In genomic region chr22:42342426-42343135, GRCh38 we compare ENCODE assay signal across 8 cellular contexts.
DNase-seq lines count a peak whose midpoint lies in the region; ATAC-seq and TF ChIP-seq lines count a peak whose summit lies in the region.

No MANE protein-coding gene starts in this region.

- H3K9ac ChIP-seq in SK-N-SH: no peak overlapping the region
- no peak overlapping the region for H3K9ac ChIP-seq in MM.1S (ENCODE audit: low read length)

- H3F3A ChIP-seq in SK-N-SH (replicated peaks; ENCODE audit: insufficient read depth): no peaks in the 10 kb centered on the region
- H3F3A ChIP-seq in MM.1S (ENCODE audit: insufficient read depth, low read length): no peaks in the 10 kb centered on the region

- H3K4me1 ChIP-seq in SK-N-SH (ENCODE audit: control insufficient read depth in 1 of 2, insufficient read depth in 2 of 2, low read depth in 1 of 2, low read length in 1 of 2) (peaks cover 0 to 32% of the 10 kb centered on the region in 2 experiments; a peak in 1 of 4 replicates), SJSA1 (replicated peaks) (peaks cover 3% of the 10 kb centered on the region; the same call in 1 of the 2 replicates), hepatocyte (ENCODE audit: insufficient read depth) (peaks cover 15% of the 10 kb centered on the region), MM.1S (ENCODE audit: low read length) (no peaks in the 10 kb centered on the region)

- WGBS in SK-N-SH (ENCODE audit: low lambda C conversion rate): 94% methylated on average over 8 of the region's 11 CpGs
- 72% methylated on average over 11 of the region's 11 CpGs for WGBS in hepatocyte (ENCODE audit: low lambda C conversion rate, missing lambda C conversion rate)

- no peak overlapping the region for H3K27ac ChIP-seq in SK-N-SH (ENCODE audit: low read depth in 2 of 2, low read length in 1 of 2)
- no peak overlapping the region for H3K27ac ChIP-seq in SJSA1
- H3K27ac ChIP-seq in hepatocyte: no peak overlapping the region
- no peak overlapping the region for H3K27ac ChIP-seq in MM.1S (ENCODE audit: low read length)

- H3K9me2 ChIP-seq in SK-N-SH: no peaks in the 10 kb centered on the region
- no peaks in the 10 kb centered on the region for H3K9me2 ChIP-seq in hepatocyte (replicated peaks; ENCODE audit: insufficient read depth)
- no peaks in the 10 kb centered on the region for H3K9me2 ChIP-seq in MM.1S (replicated peaks; ENCODE audit: insufficient read depth, low read length)

- H3K36me3 ChIP-seq in SK-N-SH (replicated peaks in 1 of 2; ENCODE audit: control insufficient read depth in 1 of 2, insufficient read depth in 2 of 2, low read length in 1 of 2): no peaks in the 10 kb centered on the region
- H3K36me3 ChIP-seq in SJSA1: no peaks in the 10 kb centered on the region
- no peaks in the 10 kb centered on the region for H3K36me3 ChIP-seq in hepatocyte (replicated peaks; ENCODE audit: insufficient read depth, low read depth)
- H3K36me3 ChIP-seq in MM.1S (replicated peaks; ENCODE audit: insufficient read depth, low read length): no peaks in the 10 kb centered on the region

- no peak for DNase-seq in SK-N-SH
- no peak for DNase-seq in SJSA1 (ENCODE audit: low read depth in 1 of 2, low spot score in 2 of 2)
- no peak for DNase-seq in hepatocyte (ENCODE audit: low spot score)
- no peak for DNase-seq in stimulated activated naive CD8-positive, alpha-beta T cell treated with anti-CD3 and anti-CD28 coated beads, Interleukin-15, amount 100 ng/mL, for 72 hours
- no peak for DNase-seq in MM.1S
- no peak for DNase-seq in DMS53 treated with DMSO at 0.1 percent for 48 hours (lab: John Stamatoyannopoulos, UW; ENCODE audit: unreplicated experiment)
- DNase-seq in NCI-H2196 (lab: John Stamatoyannopoulos, UW; ENCODE audit: unreplicated experiment): no peak

- H4K20me1 ChIP-seq in SK-N-SH (ENCODE audit: insufficient read depth) (no peaks in the 10 kb centered on the region), hepatocyte (ENCODE audit: insufficient read depth, poor library complexity, severe bottlenecking) (no peaks in the 10 kb centered on the region), MM.1S (ENCODE audit: insufficient read depth, low read length) (no peaks in the 10 kb centered on the region)

- H3K4me2 ChIP-seq in SK-N-SH (peak overlapping the region; percentile 33; the same call in 1 of the 2 replicates), hepatocyte (peak overlapping the region; percentile 82), MM.1S (ENCODE audit: low read depth, low read length) (no peak overlapping the region)

- POLR2A ChIA-PET in SK-N-SH (lab: Yijun Ruan, JAX): no interaction called here

- no peak overlapping the region for H2AFZ ChIP-seq in SK-N-SH (ENCODE audit: low read depth)
- no peak overlapping the region for H2AFZ ChIP-seq in hepatocyte
- no peak overlapping the region for H2AFZ ChIP-seq in MM.1S (ENCODE audit: low read length)

- TF ChIP-seq CTCF in SK-N-SH (IDR thresholded peaks at IDR 0.05): no peak
- TF ChIP-seq CTCF in hepatocyte (IDR thresholded peaks at IDR 0.05; ENCODE audit: poor library complexity): no peak
- no peak for TF ChIP-seq CTCF in MM.1S (IDR thresholded peaks at IDR 0.05; ENCODE audit: low read length)

- no peak for ATAC-seq in SK-N-SH treated with all-trans-retinoic acid at 6 μM for 48 hours
- no peak for ATAC-seq in stimulated activated naive CD8-positive, alpha-beta T cell treated with anti-CD3 and anti-CD28 coated beads, Interleukin-15, amount 100 ng/mL, for 72 hours

- H3K79me2 ChIP-seq in SK-N-SH (ENCODE audit: insufficient read depth) (no peaks in the 10 kb centered on the region), hepatocyte (no peaks in the 10 kb centered on the region), MM.1S (ENCODE audit: low read length) (no peaks in the 10 kb centered on the region)

- no peak overlapping the region for H3K27ac Mint-ChIP-seq in stimulated activated naive CD8-positive, alpha-beta T cell treated with anti-CD3 and anti-CD28 coated beads, Interleukin-15, amount 100 ng/mL, for 72 hours

- H3K9me3 ChIP-seq in SK-N-SH: no peaks in the 10 kb centered on the region
- no peaks in the 10 kb centered on the region for H3K9me3 ChIP-seq in SJSA1 (replicated peaks)
- H3K9me3 ChIP-seq in hepatocyte (ENCODE audit: low read depth): no peaks in the 10 kb centered on the region
- H3K9me3 ChIP-seq in MM.1S (replicated peaks; ENCODE audit: insufficient read depth, low read length): no peaks in the 10 kb centered on the region

- H3K9me3 Mint-ChIP-seq in stimulated activated naive CD8-positive, alpha-beta T cell treated with anti-CD3 and anti-CD28 coated beads, Interleukin-15, amount 100 ng/mL, for 72 hours: no peaks in the 10 kb centered on the region

- H3K4me1 Mint-ChIP-seq in stimulated activated naive CD8-positive, alpha-beta T cell treated with anti-CD3 and anti-CD28 coated beads, Interleukin-15, amount 100 ng/mL, for 72 hours: peaks cover 43% of the 10 kb centered on the region

- peak overlapping the region; percentile 47 to 69 for H3K4me3 Mint-ChIP-seq in stimulated activated naive CD8-positive, alpha-beta T cell treated with anti-CD3 and anti-CD28 coated beads, Interleukin-15, amount 100 ng/mL, for 72 hours

- TF ChIP-seq RAD21 in SK-N-SH (IDR thresholded peaks at IDR 0.05; ENCODE audit: low read length): no peak

- no peak for TF ChIP-seq EP300 in SK-N-SH (IDR thresholded peaks at IDR 0.05; ENCODE audit: borderline replicate concordance in 1 of 2, low read depth in 1 of 2, low read length in 1 of 2)

- peak overlapping the region in 1 of 2 experiments; percentile 39; a peak in 1 of 4 replicates for H3K4me3 ChIP-seq in SK-N-SH (ENCODE audit: low read depth in 2 of 2, low read length in 1 of 2)
- H3K4me3 ChIP-seq in SJSA1: peak overlapping the region; percentile 28
- no peak overlapping the region for H3K4me3 ChIP-seq in hepatocyte
- H3K4me3 ChIP-seq in MM.1S (ENCODE audit: low read length): no peak overlapping the region

- H3K27me3 Mint-ChIP-seq in stimulated activated naive CD8-positive, alpha-beta T cell treated with anti-CD3 and anti-CD28 coated beads, Interleukin-15, amount 100 ng/mL, for 72 hours: peaks cover 15% of the 10 kb centered on the region

- CTCF ChIA-PET in SK-N-SH (lab: Yijun Ruan, JAX): interaction anchor here (0.8 to 2.6 kb wide), 6 partner anchors 22 to 102 kb away, joined by 3 to 8 read pairs (median 3); no protein-coding TSS in a partner anchor

- H3K27me3 ChIP-seq in SK-N-SH (ENCODE audit: insufficient read depth): no peaks in the 10 kb centered on the region
- no peaks in the 10 kb centered on the region for H3K27me3 ChIP-seq in SJSA1 (replicated peaks)
- H3K27me3 ChIP-seq in hepatocyte: no peaks in the 10 kb centered on the region
- peaks cover 79% of the 10 kb centered on the region for H3K27me3 ChIP-seq in MM.1S (replicated peaks; ENCODE audit: insufficient read depth, low read length)

TF ChIP-seq in SK-N-SH, 30 proteins besides CTCF, POLR2A, EP300 and RAD21:
- TF ChIP-seq SIN3A (IDR thresholded peaks at IDR 0.05; ENCODE audit: borderline replicate concordance, low read depth, low read length): no peak
- no peak for TF ChIP-seq TAF1 (IDR thresholded peaks at IDR 0.05; ENCODE audit: borderline replicate concordance, low read depth, low read length)

TF ChIP-seq in SK-N-SH treated with all-trans-retinoic acid at 6 μM for 48 hours, 23 proteins besides CTCF, POLR2A, EP300 and RAD21:
- TF ChIP-seq BACH2 (CRISPR knock-in tag; IDR thresholded peaks at IDR 0.05; ENCODE audit: borderline replicate concordance): no peak
- TF ChIP-seq CSDC2 (CRISPR knock-in tag; IDR thresholded peaks at IDR 0.05): no peak
- no peak for TF ChIP-seq ESRRG (CRISPR knock-in tag; IDR thresholded peaks at IDR 0.05)
- TF ChIP-seq TOX (CRISPR knock-in tag; IDR thresholded peaks at IDR 0.05; ENCODE audit: borderline replicate concordance): no peak
- TF ChIP-seq, protein P1, sequence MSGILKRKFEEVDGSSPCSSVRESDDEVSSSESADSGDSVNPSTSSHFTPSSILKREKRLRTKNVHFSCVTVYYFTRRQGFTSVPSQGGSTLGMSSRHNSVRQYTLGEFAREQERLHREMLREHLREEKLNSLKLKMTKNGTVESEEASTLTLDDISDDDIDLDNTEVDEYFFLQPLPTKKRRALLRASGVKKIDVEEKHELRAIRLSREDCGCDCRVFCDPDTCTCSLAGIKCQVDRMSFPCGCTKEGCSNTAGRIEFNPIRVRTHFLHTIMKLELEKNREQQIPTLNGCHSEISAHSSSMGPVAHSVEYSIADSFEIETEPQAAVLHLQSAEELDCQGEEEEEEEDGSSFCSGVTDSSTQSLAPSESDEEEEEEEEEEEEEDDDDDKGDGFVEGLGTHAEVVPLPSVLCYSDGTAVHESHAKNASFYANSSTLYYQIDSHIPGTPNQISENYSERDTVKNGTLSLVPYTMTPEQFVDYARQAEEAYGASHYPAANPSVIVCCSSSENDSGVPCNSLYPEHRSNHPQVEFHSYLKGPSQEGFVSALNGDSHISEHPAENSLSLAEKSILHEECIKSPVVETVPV (CRISPR knock-in tag; IDR thresholded peaks at IDR 0.05): no peak
- no peak for TF ChIP-seq ZNF565 (CRISPR knock-in tag; conservative IDR thresholded peaks at IDR 0.05; ENCODE audit: low read depth)
- no peak for TF ChIP-seq SNAI2 (CRISPR knock-in tag; IDR thresholded peaks at IDR 0.05)
- no peak for TF ChIP-seq OSR1 (CRISPR knock-in tag; IDR thresholded peaks at IDR 0.05)
- TF ChIP-seq ZNF70 (CRISPR knock-in tag; IDR thresholded peaks at IDR 0.05): no peak
- no peak for TF ChIP-seq ZFP3 (CRISPR knock-in tag; IDR thresholded peaks at IDR 0.05)
